In genomic region chr11:82906931-82907330, GRCh38 we compare ENCODE assay signal across 16 cellular contexts. TPM values are rescaled to one million over a fixed set of nuclear protein-coding genes. Genes with fewer than 3 reads are reported as not detected.
DNase-seq lines count a peak whose midpoint lies in the region; ATAC-seq and TF ChIP-seq lines count a peak whose summit lies in the region.
"Had no signal": no experiment of that assay in that cellular context is flagged by ENCODE, and none has a peak within 500 bp of the region (broad histone marks: within the 10 kb centered on the region; RNA-seq: fewer than 3 reads in every experiment).

No MANE protein-coding gene starts in this region.

- ATAC-seq in T-cell (replicated peaks in 1 of 4) (no peak), GM19452 (IDR thresholded peaks at IDR 0.05; ENCODE audit: unreplicated experiment) (no peak), mucosa of descending colon (no peak)
- ATAC-seq: K562 had no signal

- H3K36me3 ChIP-seq in mucosa of descending colon (ENCODE audit: low read depth) = no peaks in the 10 kb centered on the region
- H3K36me3 ChIP-seq: neural progenitor cell, tibial nerve had no signal

- no peak for TF ChIP-seq CTCF in mucosa of descending colon (IDR thresholded peaks at IDR 0.05)

- peaks cover 2% of the 10 kb centered on the region for H3K4me1 ChIP-seq in mucosa of descending colon (ENCODE audit: low read depth)

- intact Hi-C loops in mucosa of descending colon (cut with DNase I, micrococcal nuclease) = loop anchor here (10.0 kb wide), 3 partner anchors 168 to 338 kb away; partner anchors contain the start of gene RAB30 (in 1 of the 2)

- CTCF ChIA-PET in T-cell (lab: Charles Lee) = interaction anchor here in 1 of 2 donors (0.7 to 1.0 kb wide), 3 partner anchors 20 to 343 kb away, joined by 3 to 7 read pairs (median 3); no protein-coding TSS in a partner anchor

- H3K9me3 Mint-ChIP-seq in activated naive CD8-positive, alpha-beta T cell (ENCODE audit: low read depth) = no peaks in the 10 kb centered on the region
- peaks cover 6% of the 10 kb centered on the region for H3K9me3 Mint-ChIP-seq in activated naive CD8-positive, alpha-beta T cell treated with anti-CD3 and anti-CD28 coated beads for 36 hours
- peaks cover 0 to 6% (median 3%) of the 10 kb centered on the region in 3 donors for H3K9me3 Mint-ChIP-seq in T-cell
- H3K9me3 Mint-ChIP-seq: central memory CD8-positive, alpha-beta T cell had no signal

- POLR2A ChIA-PET in T-cell (lab: Charles Lee) = interaction anchor here in 1 of 2 donors (0.6 kb wide), 1 partner anchor 277 kb away, joined by 4 read pairs; no protein-coding TSS in a partner anchor

- H3K4me3 ChIP-seq in mucosa of descending colon = no peak overlapping the region
- H3K4me3 ChIP-seq: K562, neural progenitor cell had no signal

- H3K27me3 Mint-ChIP-seq in activated naive CD8-positive, alpha-beta T cell = no peaks in the 10 kb centered on the region
- H3K27me3 Mint-ChIP-seq in activated naive CD8-positive, alpha-beta T cell treated with anti-CD3 and anti-CD28 coated beads for 36 hours = no peaks in the 10 kb centered on the region
- H3K27me3 Mint-ChIP-seq in T-cell = no peaks in the 10 kb centered on the region
- H3K27me3 Mint-ChIP-seq: CD4-positive, alpha-beta memory T cell; central memory CD8-positive, alpha-beta T cell had no signal

- H3K36me3 Mint-ChIP-seq in activated naive CD8-positive, alpha-beta T cell = peaks cover 6% of the 10 kb centered on the region
- peaks cover 42% of the 10 kb centered on the region for H3K36me3 Mint-ChIP-seq in activated naive CD8-positive, alpha-beta T cell treated with anti-CD3 and anti-CD28 coated beads for 36 hours
- peaks cover 6% of the 10 kb centered on the region for H3K36me3 Mint-ChIP-seq in T-cell
- H3K36me3 Mint-ChIP-seq: CD4-positive, alpha-beta memory T cell had no signal

- DNase-seq in activated naive CD8-positive, alpha-beta T cell treated with anti-CD3 and anti-CD28 coated beads for 36 hours = no peak
- DNase-seq in T-cell = no peak
- peak; percentile 9 for DNase-seq in fibroblast of the conjunctiva (ENCODE audit: low read depth)
- peak; percentile 28 for DNase-seq in superior temporal gyrus (ENCODE audit: extremely low spot score)
- DNase-seq in mucosa of descending colon = no peak
- DNase-seq in kidney glomerular epithelial cell (lab: John Stamatoyannopoulos, UW) = no peak
- DNase-seq: kidney, NCI-H510A had no signal

- H3K4me3 Mint-ChIP-seq in activated naive CD8-positive, alpha-beta T cell = peak overlapping the region; percentile 21
- H3K4me3 Mint-ChIP-seq in activated naive CD8-positive, alpha-beta T cell treated with anti-CD3 and anti-CD28 coated beads for 36 hours = no peak overlapping the region
- no peak overlapping the region for H3K4me3 Mint-ChIP-seq in T-cell
- H3K4me3 Mint-ChIP-seq: CD4-positive, alpha-beta memory T cell; central memory CD8-positive, alpha-beta T cell; neural progenitor cell; WTC11 had no signal

- H3K4me1 Mint-ChIP-seq in activated naive CD8-positive, alpha-beta T cell (ENCODE audit: low read depth) = peaks cover 52% of the 10 kb centered on the region
- H3K4me1 Mint-ChIP-seq in activated naive CD8-positive, alpha-beta T cell treated with anti-CD3 and anti-CD28 coated beads for 36 hours = peaks cover 54% of the 10 kb centered on the region
- H3K4me1 Mint-ChIP-seq in T-cell = peaks cover 34 to 35% (median 35%) of the 10 kb centered on the region in 3 donors

- H3K27ac Mint-ChIP-seq in activated naive CD8-positive, alpha-beta T cell = peak overlapping the region; percentile 16
- H3K27ac Mint-ChIP-seq in activated naive CD8-positive, alpha-beta T cell treated with anti-CD3 and anti-CD28 coated beads for 36 hours = no peak overlapping the region
- peak overlapping the region; percentile 7 to 17 for H3K27ac Mint-ChIP-seq in T-cell
- H3K27ac Mint-ChIP-seq: neural progenitor cell, WTC11 had no signal

- H3K9me3 ChIP-seq in mucosa of descending colon = peaks cover 2% of the 10 kb centered on the region
- H3K9me3 ChIP-seq: tibial nerve had no signal

RNA-seq across cellular contexts. Expression of gene DDIAS, which starts 5.4 kb away (rescaled TPM):
- total RNA-seq in activated naive CD8-positive, alpha-beta T cell treated with anti-CD3 and anti-CD28 coated beads for 36 hours = 10 to 100 TPM; 28.8 to 31.8 TPM
- total RNA-seq in T-cell = 1 to 10 TPM in 3 of 5 donors, under 1 TPM in 2; 0.55 to 1.9 (median 1.3) TPM
- 1 to 10 TPM in 2 of 3 donors, under 1 TPM in 1; 0.87 to 4.4 (median 1.2) TPM for total RNA-seq in mucosa of descending colon

RNA-seq across cellular contexts. Expression of gene PRCP, which starts 6.7 kb away (rescaled TPM):
- total RNA-seq in activated naive CD8-positive, alpha-beta T cell treated with anti-CD3 and anti-CD28 coated beads for 36 hours = 10 to 100 TPM; 30.3 to 30.8 TPM
- total RNA-seq in T-cell (10 to 100 TPM; 18.1 to 22.7 (median 20.2) TPM), mucosa of descending colon (10 to 100 TPM; 29.6 to 35.6 (median 30.8) TPM)

Comparison
In these comparisons a context has a peak if more than half of its experiments do, and no peak if none do; other contexts are left out.
1. DNase-seq: peak in fibroblast of the conjunctiva (single experiment) and superior temporal gyrus (single experiment); none in activated naive CD8-positive, alpha-beta T cell treated with anti-CD3 and anti-CD28 coated beads for 36 hours (single experiment), T-cell (0 of 34), mucosa of descending colon (0 of 3) and kidney glomerular epithelial cell (single experiment).
2. RNA of gene DDIAS, which starts 5.4 kb away (total RNA-seq): 28.8 to 31.8 TPM in activated naive CD8-positive, alpha-beta T cell treated with anti-CD3 and anti-CD28 coated beads for 36 hours; 0.55 to 1.9 TPM in T-cell and 0.87 to 4.4 TPM in mucosa of descending colon; every median in the first group is over 4 times any median in the second.